ENCODE assay signal across 29 cellular contexts in the genomic region with DNA sequence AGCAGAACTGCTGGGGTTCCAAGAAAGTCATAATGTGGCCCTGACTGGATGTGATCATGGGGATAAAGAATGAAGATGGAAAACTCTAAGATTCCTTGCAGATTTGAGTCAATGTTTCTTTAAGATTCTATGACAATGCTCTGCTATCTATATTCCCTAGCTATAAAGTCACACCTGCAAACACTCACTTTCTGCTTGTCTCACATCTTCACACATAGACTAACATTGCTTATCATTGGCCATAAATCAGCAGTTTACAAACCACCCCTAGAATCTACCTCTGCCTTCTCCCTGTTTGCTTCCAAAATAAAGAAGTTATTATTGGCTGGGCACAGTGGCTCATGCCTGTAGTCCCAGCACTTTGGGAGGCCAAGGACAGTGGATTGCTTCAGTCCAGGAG.
"Had no signal": no experiment of that assay in that cellular context is flagged by ENCODE, and none has a peak within 500 bp of the region (broad histone marks: within the 10 kb centered on the region; RNA-seq: fewer than 3 reads in every experiment).

No MANE protein-coding gene starts in this region.

- H3K27me3 ChIP-seq: ascending aorta, cardiac muscle cell had no signal

- H3K27ac ChIP-seq: ascending aorta, cardiac muscle cell, VCaP had no signal

- H3K9me3 ChIP-seq: ascending aorta had no signal

- ATAC-seq: activated CD8-positive, alpha-beta T cell treated with anti-CD3 and anti-CD28 coated beads for 36 hours; activated naive CD8-positive, alpha-beta T cell treated with anti-CD3 and anti-CD28 coated beads, Interleukin-2, amount 50 U/mL, for 24 hours; activated T-cell treated with anti-CD3 and anti-CD28 coated beads, Interleukin-2, amount 50 U/mL, for 4 hours; activated T-cell treated with anti-CD3 and anti-CD28 coated beads, Interleukin-2, amount 50 U/mL, for 72 hours had no signal

- H3K4me1 ChIP-seq: ascending aorta had no signal

- H3K36me3 ChIP-seq: ascending aorta, cardiac muscle cell had no signal

- H3K4me3 ChIP-seq: ascending aorta, cardiac muscle cell had no signal

- DNase-seq: activated B cell treated with CpG ODN at 0.5 μM for 24 hours; activated CD4-positive, alpha-beta memory T cell treated with anti-CD3 and anti-CD28 coated beads for 36 hours; activated CD4-positive, alpha-beta T cell treated with anti-CD3 and anti-CD28 coated beads for 4 hours; activated CD4-positive, alpha-beta T cell treated with anti-CD3 and anti-CD28 coated beads, Interleukin-2, amount 10 ng/mL, durations not matched to agents 24 days and 14 days; activated CD4-positive, alpha-beta T cell treated with anti-CD3 and anti-CD28 coated beads, Interleukin-2, amount 50 U/mL, for 1 hour; activated CD4-positive, alpha-beta T cell treated with anti-CD3 and anti-CD28 coated beads, Interleukin-2, amount 50 U/mL, for 4 hours; activated CD4-positive, CD25-positive, alpha-beta regulatory T cell treated with anti-CD3 and anti-CD28 coated beads, Interleukin-2, amount 50 U/mL, for 72 hours; activated CD8-positive, alpha-beta memory T cell treated with anti-CD3 and anti-CD28 coated beads, Interleukin-2, amount 50 U/mL, for 4 hours; activated CD8-positive, alpha-beta T cell treated with anti-CD3 and anti-CD28 coated beads for 36 hours; activated effector memory CD4-positive, alpha-beta T cell treated with Interleukin-2 at 50 U/mL for 16 hours; activated gamma-delta T cell; activated naive CD4-positive, alpha-beta T cell treated with anti-CD3 and anti-CD28 coated beads, Interleukin-2, amount 10 ng/mL, durations not matched to agents 7 days and 5 days; activated naive CD4-positive, alpha-beta T cell treated with Interleukin-2 at 50 U/mL for 16 hours; activated naive CD8-positive, alpha-beta T cell treated with anti-CD3 and anti-CD28 coated beads, Interleukin-2, amount 10 ng/mL, durations not matched to agents 7 days and 5 days; activated naive CD8-positive, alpha-beta T cell treated with anti-CD3 and anti-CD28 coated beads, Interleukin-2, amount 50 U/mL, for 24 hours; activated T-cell treated with anti-CD3 and anti-CD28 coated beads for 4 hours; activated T-cell treated with anti-CD3 and anti-CD28 coated beads, Interleukin-2, amount 50 U/mL, for 1 hour; activated T-cell treated with anti-CD3 and anti-CD28 coated beads, Interleukin-2, amount 50 U/mL, for 4 hours; activated T-cell treated with anti-CD3 and anti-CD28 coated beads, Interleukin-2, amount 50 U/mL, for 72 hours; amygdala; anterior cingulate cortex; caudate nucleus; cerebellar nuclear complex; T-helper 1 cell; T-helper 2 cell; T-helper 9 cell had no signal
